8 cellular contexts compared by ENCODE assay signal in the genomic region with DNA sequence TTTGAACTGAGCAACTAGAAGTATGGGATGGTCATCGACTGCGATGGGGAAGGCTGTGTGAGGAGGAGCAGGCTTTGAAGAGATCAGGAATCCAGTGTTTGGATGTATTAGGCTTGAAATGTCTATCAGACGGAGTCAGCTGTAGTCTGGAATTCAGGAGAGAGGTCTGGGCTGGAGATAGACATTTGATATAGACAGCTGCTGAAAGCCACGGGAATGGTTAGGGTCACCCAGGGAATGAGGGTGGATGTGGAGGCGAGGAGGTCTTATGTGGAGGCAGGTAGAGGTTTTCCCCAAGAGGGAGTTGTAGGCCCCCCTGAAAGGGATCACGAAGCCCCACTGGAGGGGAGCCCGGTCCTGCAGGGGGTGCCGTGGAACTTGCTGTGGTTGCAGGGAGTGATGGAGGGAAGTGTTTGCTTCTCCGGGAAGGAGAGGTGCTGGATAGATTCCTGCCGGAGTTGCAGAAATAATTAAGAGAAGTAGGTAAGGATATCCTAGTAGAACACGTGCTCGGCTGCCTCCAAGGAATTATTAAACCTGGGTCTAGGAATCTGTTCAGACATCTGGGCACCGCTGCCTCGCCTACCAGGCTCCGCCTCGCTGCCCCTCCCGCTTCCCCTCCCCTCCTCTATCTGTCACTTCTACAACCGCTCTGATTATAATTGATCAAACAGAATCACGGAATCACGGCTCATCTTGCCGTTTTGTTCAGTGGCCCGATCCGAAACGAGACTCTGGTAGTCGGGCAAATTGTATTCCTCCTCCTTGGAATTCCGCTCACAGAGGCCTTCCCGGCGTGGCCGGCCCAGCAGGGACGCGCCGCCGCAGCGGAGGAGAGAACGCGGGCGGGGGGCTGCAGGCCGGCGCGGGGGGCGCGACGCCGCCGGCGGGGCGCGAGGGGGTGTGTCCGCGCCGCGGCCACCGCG. TPM values are rescaled to one million over a fixed set of nuclear protein-coding genes. Genes with fewer than 3 reads are reported as not detected.
A peak's percentile ranks its signal among the peaks of the same experiment; 100 is the strongest.
DNase-seq lines count a peak whose midpoint lies in the region; ATAC-seq and TF ChIP-seq lines count a peak whose summit lies in the region.

No MANE protein-coding gene starts in this region.

- DNase-seq in NCI-H82 treated with DMSO at 0.1 percent for 48 hours (lab: John Stamatoyannopoulos, UW; ENCODE audit: unreplicated experiment) (peak; percentile 35), fibroblast of mammary gland (ENCODE audit: low read depth) (no peak), gastrocnemius medialis (no peak), NOMO-1 treated with DMSO at 0.1 percent for 48 hours (lab: John Stamatoyannopoulos, UW; ENCODE audit: unreplicated experiment) (no peak)

- H3K36me3 ChIP-seq in ES-I3 (ENCODE audit: insufficient read depth, low read length) = no peaks in the 10 kb centered on the region
- H3K36me3 ChIP-seq in gastrocnemius medialis = no peaks in the 10 kb centered on the region

- no peak overlapping the region for H3K27ac ChIP-seq in gastrocnemius medialis

- H3K9me3 ChIP-seq in ES-I3 (ENCODE audit: control insufficient read depth, insufficient read depth, low read length) = no peaks in the 10 kb centered on the region
- H3K9me3 ChIP-seq in gastrocnemius medialis = no peaks in the 10 kb centered on the region

- in situ Hi-C loops in gastrocnemius medialis (cut with MboI; ENCODE audit: low sequenced_read_pairs in 4 of 4) = loop anchor here (10.0 to 25.0 kb wide), 3 partner anchors 210 to 533 kb away; no protein-coding TSS in a partner anchor

- TF ChIP-seq CTCF in fibroblast of mammary gland (conservative IDR thresholded peaks at IDR 0.05; ENCODE audit: control insufficient read depth, insufficient read depth, low read depth, low read length) (no peak), gastrocnemius medialis (IDR thresholded peaks at IDR 0.05 in 4 of 5, conservative IDR thresholded peaks at IDR 0.05 in 1 of 5) (no peak)

- no peak for TF ChIP-seq POLR2A in gastrocnemius medialis (IDR thresholded peaks at IDR 0.05)

- H3K4me3 ChIP-seq in fibroblast of mammary gland (ENCODE audit: control insufficient read depth, low read depth, low read length) (peak overlapping the region; percentile 50), gastrocnemius medialis (peak overlapping the region in 3 of 4 donors; percentile 40 to 50 (median 40))

- H3K4me1 ChIP-seq in ES-I3 (ENCODE audit: insufficient read depth, low read length) (peaks cover 14% of the 10 kb centered on the region; the same call in 1 of the 2 replicates), gastrocnemius medialis (peaks cover 5 to 6% of the 10 kb centered on the region in 2 donors)

- ATAC-seq in gastrocnemius medialis (no peak), HG02981 (IDR thresholded peaks at IDR 0.05; ENCODE audit: unreplicated experiment) (no peak), HG02610 (IDR thresholded peaks at IDR 0.05; ENCODE audit: unreplicated experiment) (no peak), GM19023 (IDR thresholded peaks at IDR 0.05; ENCODE audit: unreplicated experiment) (no peak)

- intact Hi-C loops in gastrocnemius medialis (cut with DNase I; ENCODE audit: low total_unique reads) = loop anchor here (10.0 kb wide), 1 partner anchor 213 kb away; no protein-coding TSS in a partner anchor

- peaks cover 48 to 54% (median 50%) of the 10 kb centered on the region in 3 donors for H3K27me3 ChIP-seq in gastrocnemius medialis

- peak overlapping the region; percentile 59; the same call in 1 of the 2 replicates for H3K9ac ChIP-seq in ES-I3 (ENCODE audit: low read depth, low read length)

RNA-seq across cellular contexts. Expression of a gene that starts 0.8 kb away (rescaled TPM):
- total RNA-seq in gastrocnemius medialis = 1 to 10 TPM in 2 of 4 donors, under 1 TPM in 2; 0.80 to 1.8 (median 0.91) TPM

RNA-seq across cellular contexts. Expression of a gene that starts 47.7 kb away (rescaled TPM):
- 10 to 100 TPM; 11.5 to 13.5 (median 12.4) TPM for total RNA-seq in gastrocnemius medialis
